9 cellular contexts compared by ENCODE assay signal in genomic region chr15:43726306-43726705, GRCh38. TPM values are rescaled to one million over a fixed set of nuclear protein-coding genes. Genes with fewer than 3 reads are reported as not detected.
"Had no signal": no experiment of that assay in that cellular context is flagged by ENCODE, and none has a peak within 500 bp of the region (broad histone marks: within the 10 kb centered on the region; RNA-seq: fewer than 3 reads in every experiment).

No MANE protein-coding gene starts in this region.

RNA-seq across cellular contexts. Expression of gene CKMT1A, which starts 32.6 kb away (rescaled TPM):
- total RNA-seq: activated B cell treated with CpG ODN at 0.5 μM for 24 hours; activated CD4-positive, alpha-beta memory T cell treated with anti-CD3 and anti-CD28 coated beads, Interleukin-2, amount 10 ng/mL, durations not matched to agents 7 days and 5 days; activated CD4-positive, alpha-beta T cell treated with anti-CD3 and anti-CD28 coated beads, Interleukin-2, amount 10 ng/mL, durations not matched to agents 7 days and 5 days; activated CD8-positive, alpha-beta memory T cell treated with anti-CD3 and anti-CD28 coated beads for 36 hours; activated CD8-positive, alpha-beta memory T cell treated with anti-CD3 and anti-CD28 coated beads, Interleukin-2, amount 10 ng/mL, durations not matched to agents 7 days and 5 days; activated CD8-positive, alpha-beta T cell treated with anti-CD3 and anti-CD28 coated beads, Interleukin-2, amount 10 ng/mL, durations not matched to agents 7 days and 5 days; T-helper 1 cell treated with Interleukin-12 subunit alpha and Interleukin-12 subunit beta and Interleukin-4 antibody, amounts not matched to agents 30 ng/mL and 1 ng/mL, for 36 hours; T-helper 17 cell; T-helper 2 cell treated with Interferon-gamma antibody and Interleukin-4, amounts not matched to agents 100 ng/mL and 5 ng/mL, for 36 hours had no signal
